In genomic region chr14:38882533-38882932, GRCh38 we compare ENCODE assay signal across 15 cellular contexts.
DNase-seq lines count a peak whose midpoint lies in the region; ATAC-seq and TF ChIP-seq lines count a peak whose summit lies in the region.
"Had no signal": no experiment of that assay in that cellular context is flagged by ENCODE, and none has a peak within 500 bp of the region (broad histone marks: within the 10 kb centered on the region; RNA-seq: fewer than 3 reads in every experiment).

No MANE protein-coding gene starts in this region.

- no peak for TF ChIP-seq POLR2A in prostate gland (IDR thresholded peaks at IDR 0.05)

- TF ChIP-seq CTCF in fibroblast of villous mesenchyme (IDR thresholded peaks at IDR 0.05; ENCODE audit: insufficient read depth, low read depth, low read length): no peak
- TF ChIP-seq CTCF in prostate gland (IDR thresholded peaks at IDR 0.05): no peak

- ATAC-seq in GM18861 (IDR thresholded peaks at IDR 0.05; ENCODE audit: unreplicated experiment): no peak

- intact Hi-C loops in prostate gland (cut with DNase I): no loop called here

- no peaks in the 10 kb centered on the region for H3K27me3 ChIP-seq in prostate gland (replicated peaks; ENCODE audit: insufficient read depth)

- H3K4me1 ChIP-seq in prostate gland (replicated peaks): no peaks in the 10 kb centered on the region

- no peaks in the 10 kb centered on the region for H3K9me3 ChIP-seq in prostate gland

- DNase-seq in NCI-H82 (lab: John Stamatoyannopoulos, UW): peak; percentile 1
- no peak for DNase-seq in NCI-H82 treated with DMSO at 0.1 percent for 48 hours (lab: John Stamatoyannopoulos, UW; ENCODE audit: unreplicated experiment)
- peak; percentile 63 for DNase-seq in H4 (ENCODE audit: low spot score)
- peak; percentile 1 for DNase-seq in RKO (ENCODE audit: low spot score)
- peak; percentile 67 for DNase-seq in fibroblast of villous mesenchyme (ENCODE audit: low read depth)
- no peak for DNase-seq in prostate gland (ENCODE audit: low spot score)
- DNase-seq in SKM-1 (lab: John Stamatoyannopoulos, UW; ENCODE audit: unreplicated experiment): no peak
- DNase-seq: KBM-7, NCI-H1048, NCI-H1436 treated with DMSO at 0.1 percent for 48 hours, NCI-H2081 treated with DMSO at 0.1 percent for 48 hours, NCI-H2227 treated with DMSO at 0.1 percent for 48 hours, T-helper 1 cell had no signal

- no peak overlapping the region for H3K27ac ChIP-seq in prostate gland
- H3K27ac ChIP-seq: C4-2B had no signal

- no peak overlapping the region for H3K4me3 ChIP-seq in fibroblast of villous mesenchyme (ENCODE audit: low read depth, low read length)
- no peak overlapping the region for H3K4me3 ChIP-seq in prostate gland

- H3K36me3 ChIP-seq in prostate gland: no peaks in the 10 kb centered on the region

Comparison
In these comparisons a context has a peak if more than half of its experiments do, and no peak if none do; other contexts are left out.
1. DNase-seq: peak in NCI-H82 (single experiment), H4 (single experiment), RKO (single experiment) and fibroblast of villous mesenchyme (single experiment); none in NCI-H82 treated with DMSO at 0.1 percent for 48 hours (single experiment), prostate gland (single experiment) and SKM-1 (single experiment).